In genomic region chr21:43938751-43939442, GRCh38 we compare ENCODE assay signal across 8 cellular contexts.
DNase-seq lines count a peak whose midpoint lies in the region; ATAC-seq and TF ChIP-seq lines count a peak whose summit lies in the region.

No MANE protein-coding gene starts in this region.

- no peaks in the 10 kb centered on the region for H3K9me3 Mint-ChIP-seq in activated T-helper 17 cell treated with anti-CD3 and anti-CD28 coated beads, Interleukin-2, amount 50 U/mL, for 72 hours

- 0 out of 2 replicates have a peak overlapping the region, but pooled peaks have one; percentile 46 for H3K9ac ChIP-seq in BLaER1

- peak overlapping the region; percentile 80 for H3K27ac Mint-ChIP-seq in activated T-helper 17 cell treated with anti-CD3 and anti-CD28 coated beads, Interleukin-2, amount 50 U/mL, for 72 hours

- H3K27me3 ChIP-seq in BLaER1 (no peaks in the 10 kb centered on the region), foreskin keratinocyte (no peaks in the 10 kb centered on the region)

- ATAC-seq in GM19025 (IDR thresholded peaks at IDR 0.05; ENCODE audit: low read depth, unreplicated experiment) (peak; percentile 74), HG03196 (IDR thresholded peaks at IDR 0.05; ENCODE audit: unreplicated experiment) (peak; percentile 76), foreskin keratinocyte (peak; percentile 89), omental fat pad (ENCODE audit: low FRiP score) (peak; percentile 52)
- ATAC-seq in activated T-helper 17 cell treated with anti-CD3 and anti-CD28 coated beads, Interleukin-2, amount 50 U/mL, for 72 hours (replicated peaks) = peak; percentile 98

- H3K4me3 Mint-ChIP-seq in activated T-helper 17 cell treated with anti-CD3 and anti-CD28 coated beads, Interleukin-2, amount 50 U/mL, for 72 hours = peak overlapping the region; percentile 87

- peak overlapping the region; percentile 60 for H3K4me3 ChIP-seq in BLaER1

- H3K4me1 Mint-ChIP-seq in activated T-helper 17 cell treated with anti-CD3 and anti-CD28 coated beads, Interleukin-2, amount 50 U/mL, for 72 hours = peaks cover 11% of the 10 kb centered on the region

- no peaks in the 10 kb centered on the region for H3K9me3 ChIP-seq in BLaER1

- peaks cover 4% of the 10 kb centered on the region for H3K36me3 Mint-ChIP-seq in activated T-helper 17 cell treated with anti-CD3 and anti-CD28 coated beads, Interleukin-2, amount 50 U/mL, for 72 hours (ENCODE audit: low read depth)

- DNase-seq in foreskin keratinocyte = peak; percentile 24 to 38
- peak; percentile 71 for DNase-seq in omental fat pad (ENCODE audit: low spot score)
- peak; percentile 82 for DNase-seq in superior temporal gyrus (ENCODE audit: extremely low spot score)

- no peaks in the 10 kb centered on the region for H3K27me3 Mint-ChIP-seq in activated T-helper 17 cell treated with anti-CD3 and anti-CD28 coated beads, Interleukin-2, amount 50 U/mL, for 72 hours

- TF ChIP-seq CTCF in foreskin keratinocyte (conservative IDR thresholded peaks at IDR 0.05) = peak; percentile 99
- peak in 1 of 3 donors; percentile 77 for TF ChIP-seq CTCF in omental fat pad (IDR thresholded peaks at IDR 0.05)

- peak overlapping the region; percentile 98 for H3K4me2 ChIP-seq in BLaER1

- H3K4me1 ChIP-seq in BLaER1 (peaks cover 29% of the 10 kb centered on the region), foreskin keratinocyte (no peaks in the 10 kb centered on the region)

- H3K27ac ChIP-seq in BLaER1 (peak overlapping the region; percentile 52; the same call in 1 of the 2 replicates), foreskin keratinocyte (no peak overlapping the region)

- peaks cover 9% of the 10 kb centered on the region; the same call in 1 of the 2 replicates for H3K36me3 ChIP-seq in BLaER1

- peaks cover 99% of the 10 kb centered on the region for H4K20me1 ChIP-seq in BLaER1

TF ChIP-seq in PFSK-1, 5 proteins besides CTCF, POLR2A, EP300 and RAD21:
- TF ChIP-seq, protein P1, sequence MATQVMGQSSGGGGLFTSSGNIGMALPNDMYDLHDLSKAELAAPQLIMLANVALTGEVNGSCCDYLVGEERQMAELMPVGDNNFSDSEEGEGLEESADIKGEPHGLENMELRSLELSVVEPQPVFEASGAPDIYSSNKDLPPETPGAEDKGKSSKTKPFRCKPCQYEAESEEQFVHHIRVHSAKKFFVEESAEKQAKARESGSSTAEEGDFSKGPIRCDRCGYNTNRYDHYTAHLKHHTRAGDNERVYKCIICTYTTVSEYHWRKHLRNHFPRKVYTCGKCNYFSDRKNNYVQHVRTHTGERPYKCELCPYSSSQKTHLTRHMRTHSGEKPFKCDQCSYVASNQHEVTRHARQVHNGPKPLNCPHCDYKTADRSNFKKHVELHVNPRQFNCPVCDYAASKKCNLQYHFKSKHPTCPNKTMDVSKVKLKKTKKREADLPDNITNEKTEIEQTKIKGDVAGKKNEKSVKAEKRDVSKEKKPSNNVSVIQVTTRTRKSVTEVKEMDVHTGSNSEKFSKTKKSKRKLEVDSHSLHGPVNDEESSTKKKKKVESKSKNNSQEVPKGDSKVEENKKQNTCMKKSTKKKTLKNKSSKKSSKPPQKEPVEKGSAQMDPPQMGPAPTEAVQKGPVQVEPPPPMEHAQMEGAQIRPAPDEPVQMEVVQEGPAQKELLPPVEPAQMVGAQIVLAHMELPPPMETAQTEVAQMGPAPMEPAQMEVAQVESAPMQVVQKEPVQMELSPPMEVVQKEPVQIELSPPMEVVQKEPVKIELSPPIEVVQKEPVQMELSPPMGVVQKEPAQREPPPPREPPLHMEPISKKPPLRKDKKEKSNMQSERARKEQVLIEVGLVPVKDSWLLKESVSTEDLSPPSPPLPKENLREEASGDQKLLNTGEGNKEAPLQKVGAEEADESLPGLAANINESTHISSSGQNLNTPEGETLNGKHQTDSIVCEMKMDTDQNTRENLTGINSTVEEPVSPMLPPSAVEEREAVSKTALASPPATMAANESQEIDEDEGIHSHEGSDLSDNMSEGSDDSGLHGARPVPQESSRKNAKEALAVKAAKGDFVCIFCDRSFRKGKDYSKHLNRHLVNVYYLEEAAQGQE (IDR thresholded peaks at IDR 0.05; ENCODE audit: insufficient read depth in 1 of 2, low read depth in 2 of 2, low read length in 2 of 2) = no peak
- TF ChIP-seq FOXP2 (optimal IDR thresholded peaks at IDR 0.05; ENCODE audit: borderline replicate concordance, extremely low read depth, extremely low read length, insufficient read depth) (peak; percentile 73), SIN3A (IDR thresholded peaks at IDR 0.05; ENCODE audit: borderline replicate concordance, insufficient read depth, low read length) (no peak), POLR2AphosphoS5 (IDR thresholded peaks at IDR 0.05; ENCODE audit: low read depth, low read length) (no peak), TAF1 (IDR thresholded peaks at IDR 0.05; ENCODE audit: borderline replicate concordance, insufficient read depth, low read length) (no peak)
TF ChIP-seq in PFSK-1: peak in this region for 1.

Comparison
In these comparisons a context has a peak if more than half of its experiments do, and no peak if none do; other contexts are left out.
1. DNase-seq: peak in every context shown above with its lines; median percentile 82 in superior temporal gyrus; 71 in omental fat pad; 31 in foreskin keratinocyte.